Comparison of ENCODE assay signal across 26 cellular contexts in genomic region chr10:9052767-9053166, GRCh38.
"Had no signal": no experiment of that assay in that cellular context is flagged by ENCODE, and none has a peak within 500 bp of the region (broad histone marks: within the 10 kb centered on the region; RNA-seq: fewer than 3 reads in every experiment).

No MANE protein-coding gene starts in this region.

- H3K36me3 Mint-ChIP-seq: brain, naive B cell, neural progenitor cell had no signal

- H3K27ac ChIP-seq: colonic mucosa, gastrocnemius medialis, left ventricle myocardium inferior, neural progenitor cell, prostate gland, right atrium auricular region, suprapubic skin, transverse colon, uterus had no signal

- H3K4me1 Mint-ChIP-seq: brain; central memory CD8-positive, alpha-beta T cell; immature natural killer cell; naive B cell; neural progenitor cell had no signal

- DNase-seq: activated CD4-positive, alpha-beta memory T cell treated with anti-CD3 and anti-CD28 coated beads for 36 hours; activated effector memory CD4-positive, alpha-beta T cell treated with Interleukin-2 at 50 U/mL for 16 hours; activated naive CD8-positive, alpha-beta T cell treated with anti-CD3 and anti-CD28 coated beads, Interleukin-2, amount 10 ng/mL, durations not matched to agents 7 days and 5 days; activated T-cell treated with anti-CD3 and anti-CD28 coated beads, Interleukin-2, amount 50 U/mL, for 1 hour; anterior cingulate cortex; colonic mucosa; gastrocnemius medialis; head of caudate nucleus; immature natural killer cell; kidney glomerular epithelial cell; left ventricle myocardium inferior; mucosa of descending colon; naive B cell; stimulated activated CD4-positive, alpha-beta T cell treated with anti-CD3 and anti-CD28 coated beads, Interleukin-12 subunit alpha, Interleukin-12 subunit beta, amount 100 ng/mL, for 4 hours; stimulated activated CD4-positive, alpha-beta T cell treated with anti-CD3 and anti-CD28 coated beads, Interleukin-1b, Interleukin-23, amount 100 ng/mL, for 48 hours; stimulated activated naive CD4-positive, alpha-beta T cell treated with Interleukin-2 at 50 U/mL for 16 hours; T-helper 9 cell; transverse colon; uterus had no signal

- H3K27ac Mint-ChIP-seq: activated CD4-positive, alpha-beta memory T cell treated with anti-CD3 and anti-CD28 coated beads for 36 hours; activated naive CD8-positive, alpha-beta T cell treated with anti-CD3 and anti-CD28 coated beads, Interleukin-2, amount 10 ng/mL, durations not matched to agents 7 days and 5 days; brain; immature natural killer cell; naive B cell; neural progenitor cell had no signal

- H3K27me3 Mint-ChIP-seq: activated naive CD8-positive, alpha-beta T cell treated with anti-CD3 and anti-CD28 coated beads, Interleukin-2, amount 10 ng/mL, durations not matched to agents 7 days and 5 days; naive B cell had no signal

- H3K9me3 ChIP-seq: colonic mucosa, gastrocnemius medialis, prostate gland had no signal

- H3K4me1 ChIP-seq: colonic mucosa, gastrocnemius medialis, left ventricle myocardium inferior, neural progenitor cell, prostate gland, right atrium auricular region, suprapubic skin, transverse colon, uterus had no signal

- H3K4me3 Mint-ChIP-seq: activated CD4-positive, alpha-beta memory T cell treated with anti-CD3 and anti-CD28 coated beads for 36 hours; activated naive CD8-positive, alpha-beta T cell treated with anti-CD3 and anti-CD28 coated beads, Interleukin-2, amount 10 ng/mL, durations not matched to agents 7 days and 5 days; brain; central memory CD8-positive, alpha-beta T cell; immature natural killer cell; naive B cell; neural progenitor cell had no signal

- ATAC-seq: gastrocnemius medialis, mucosa of descending colon, SK-N-SH treated with all-trans-retinoic acid at 6 μM for 48 hours had no signal

- H3K36me3 ChIP-seq: colonic mucosa, gastrocnemius medialis, left ventricle myocardium inferior, neural progenitor cell, prostate gland, right atrium auricular region, suprapubic skin, transverse colon, uterus had no signal

- H3K27me3 ChIP-seq: colonic mucosa, gastrocnemius medialis, neural progenitor cell, right atrium auricular region, transverse colon, uterus had no signal

- H3K4me3 ChIP-seq: colonic mucosa, gastrocnemius medialis, left ventricle myocardium inferior, mucosa of descending colon, neural progenitor cell, prostate gland, right atrium auricular region, suprapubic skin, transverse colon, uterus had no signal
